11 cellular contexts compared by ENCODE assay signal in the genomic region with DNA sequence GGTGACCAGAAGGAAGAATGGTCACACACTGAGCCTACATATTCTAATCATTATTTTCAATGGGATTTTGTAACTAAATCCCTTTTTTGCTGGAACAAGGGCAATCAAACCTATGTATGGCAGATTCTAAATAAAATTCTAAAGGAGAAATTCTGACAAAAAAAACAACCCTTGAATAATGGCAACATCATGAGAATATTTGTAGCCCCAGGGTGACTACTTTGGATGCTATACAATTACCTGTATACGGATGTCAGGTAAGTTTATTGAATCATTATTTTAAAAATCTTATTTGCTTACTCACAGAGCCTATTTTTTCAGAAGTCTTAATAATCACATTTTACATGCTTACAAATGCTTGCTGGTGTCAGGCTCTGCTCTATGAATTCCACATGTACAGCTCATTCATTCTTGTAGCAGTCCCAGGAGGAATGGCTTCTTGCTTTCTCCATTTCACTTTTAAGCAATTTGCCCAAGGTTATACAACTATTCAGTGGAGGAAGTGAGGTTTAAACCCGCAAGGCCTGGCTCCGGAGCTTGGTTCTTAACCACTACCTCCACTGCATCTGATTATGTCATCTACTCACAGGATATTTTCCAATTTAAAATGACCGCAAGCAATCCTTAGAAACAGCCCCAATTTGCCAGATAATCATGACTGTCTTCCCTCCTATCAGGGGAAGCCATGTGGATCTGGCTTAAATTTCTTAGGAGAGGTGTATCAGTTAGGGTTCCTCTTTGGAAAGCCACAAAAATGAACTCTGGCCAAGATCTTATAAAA. TPM values are rescaled to one million over a fixed set of nuclear protein-coding genes. Genes with fewer than 3 reads are reported as not detected.
DNase-seq lines count a peak whose midpoint lies in the region; ATAC-seq, FAIRE-seq and TF ChIP-seq lines count a peak whose summit lies in the region.
"Had no signal": no experiment of that assay in that cellular context is flagged by ENCODE, and none has a peak within 500 bp of the region (broad histone marks: within the 10 kb centered on the region; RNA-seq: fewer than 3 reads in every experiment).

No MANE protein-coding gene starts in this region.

- H2AFZ ChIP-seq in K562 (ENCODE audit: low read depth, low read length), result no peak overlapping the region

- TF ChIP-seq CTCF in K562 (IDR thresholded peaks at IDR 0.05 in 2 of 3, conservative IDR thresholded peaks at IDR 0.05 in 1 of 3; ENCODE audit: insufficient read depth in 2 of 3, low read depth in 1 of 3, low read length in 3 of 3) (no peak), mesothelial cell of epicardium (IDR thresholded peaks at IDR 0.05; ENCODE audit: unreplicated experiment) (no peak)

- H3K4me3 ChIP-seq in K562, result no peak overlapping the region

- no peak for TF ChIP-seq EP300 in K562 (IDR thresholded peaks at IDR 0.05; ENCODE audit: low read length)

- no peak for TF ChIP-seq RAD21 in K562 (CRISPR knock-in tag; conservative IDR thresholded peaks at IDR 0.05 in 1 of 2, IDR thresholded peaks at IDR 0.05 in 1 of 2)

- CTCF ChIA-PET in K562 (lab: Yijun Ruan, JAX; ENCODE audit: low intra/inter-chr PET ratio), result no interaction called here

- no peaks in the 10 kb centered on the region for H3K27me3 Mint-ChIP-seq in mesothelial cell of epicardium (ENCODE audit: low read depth)
- peaks cover 6% of the 10 kb centered on the region for H3K27me3 Mint-ChIP-seq in activated CD4-positive, alpha-beta T cell treated with anti-CD3 and anti-CD28 coated beads, Interleukin-2, amount 10 ng/mL, durations not matched to agents 24 days and 14 days

- H3K4me1 ChIP-seq in K562 (replicated peaks in 1 of 2; ENCODE audit: control insufficient read depth in 2 of 2, insufficient read depth in 2 of 2, low read length in 2 of 2), result no peaks in the 10 kb centered on the region

- in situ Hi-C loops in K562 (cut with MboI), result loop anchor here (5.0 to 25.0 kb wide), 2 partner anchors 238 to 458 kb away; no protein-coding TSS in a partner anchor

- DNase-seq in CMK (ENCODE audit: low read depth) (peak; percentile 54), NCI-H226 (peak; percentile 94), K562 (ENCODE audit: extremely low read depth in 1 of 4, low spot score in 3 of 4) (no peak), mesothelial cell of epicardium (ENCODE audit: low spot score in 2 of 2, unreplicated experiment in 2 of 2) (no peak)
- no peak for DNase-seq in activated CD4-positive, alpha-beta T cell treated with anti-CD3 and anti-CD28 coated beads, Interleukin-2, amount 10 ng/mL, durations not matched to agents 24 days and 14 days
- no peak for DNase-seq in activated CD4-positive, CD25-positive, alpha-beta regulatory T cell (lab: John Stamatoyannopoulos, UW)
- DNase-seq: activated effector memory CD4-positive, alpha-beta T cell treated with Interleukin-2 at 50 U/mL for 16 hours; endodermal cell had no signal

- POLR2A ChIA-PET in K562 (lab: Yijun Ruan, JAX), result no interaction called here

- ATAC-seq in K562 (no peak), HG02763 (IDR thresholded peaks at IDR 0.05; ENCODE audit: unreplicated experiment) (no peak), GM19467 (IDR thresholded peaks at IDR 0.05; ENCODE audit: unreplicated experiment) (no peak)

- no peaks in the 10 kb centered on the region for H3K9me1 ChIP-seq in K562 (ENCODE audit: control insufficient read depth, insufficient read depth, low read length)

- no peaks in the 10 kb centered on the region; a peak in 1 of 5 replicates for H3K27me3 ChIP-seq in K562 (ENCODE audit: control insufficient read depth in 2 of 2, insufficient read depth in 2 of 2, low read length in 2 of 2)

- H3K9ac ChIP-seq in K562 (ENCODE audit: insufficient read depth in 1 of 2, low read depth in 2 of 2, low read length in 2 of 2), result no peak overlapping the region

- intact Hi-C loops in K562 (cut with micrococcal nuclease), result loop anchor here (10.0 kb wide), 1 partner anchor 385 kb away; no protein-coding TSS in a partner anchor
- intact Hi-C loops in activated CD4-positive, alpha-beta T cell treated with anti-CD3 and anti-CD28 coated beads, Interleukin-2, amount 10 ng/mL, durations not matched to agents 24 days and 14 days (cut with micrococcal nuclease), result loop anchor here (10.0 kb wide), 1 partner anchor 385 kb away; no protein-coding TSS in a partner anchor

- peaks cover 2% of the 10 kb centered on the region for H3K36me3 Mint-ChIP-seq in mesothelial cell of epicardium
- H3K36me3 Mint-ChIP-seq in activated CD4-positive, alpha-beta T cell treated with anti-CD3 and anti-CD28 coated beads, Interleukin-2, amount 10 ng/mL, durations not matched to agents 24 days and 14 days (ENCODE audit: low read depth), result no peaks in the 10 kb centered on the region

- peaks cover 2% of the 10 kb centered on the region for H3K9me3 Mint-ChIP-seq in mesothelial cell of epicardium
- H3K9me3 Mint-ChIP-seq in activated CD4-positive, alpha-beta T cell treated with anti-CD3 and anti-CD28 coated beads, Interleukin-2, amount 10 ng/mL, durations not matched to agents 24 days and 14 days, result no peaks in the 10 kb centered on the region
- H3K9me3 Mint-ChIP-seq: endodermal cell had no signal

- no peak overlapping the region for H3K4me3 Mint-ChIP-seq in mesothelial cell of epicardium
- H3K4me3 Mint-ChIP-seq in activated CD4-positive, alpha-beta T cell treated with anti-CD3 and anti-CD28 coated beads, Interleukin-2, amount 10 ng/mL, durations not matched to agents 24 days and 14 days, result no peak overlapping the region
- H3K4me3 Mint-ChIP-seq: endodermal cell had no signal

- no peak overlapping the region for H3K4me2 ChIP-seq in K562 (ENCODE audit: insufficient read depth, low read length)

- no peaks in the 10 kb centered on the region for H3K36me3 ChIP-seq in K562 (ENCODE audit: control insufficient read depth, insufficient read depth, low read length)

- no peak overlapping the region for H3K27ac ChIP-seq in K562 (ENCODE audit: extremely low read depth, low read depth, low read length)

- WGBS in K562 (ENCODE audit: insufficient coverage, low coverage, missing lambda C conversion rate), result 1% methylated on average over 4 of the region's 4 CpGs

- H3K79me2 ChIP-seq in K562 (ENCODE audit: control insufficient read depth, insufficient read depth, low read length), result no peaks in the 10 kb centered on the region

- H3K9me3 ChIP-seq in K562 (replicated peaks; ENCODE audit: control insufficient read depth, insufficient read depth, low read depth, low read length), result no peaks in the 10 kb centered on the region

- peaks cover 5% of the 10 kb centered on the region for H3K4me1 Mint-ChIP-seq in mesothelial cell of epicardium
- no peaks in the 10 kb centered on the region for H3K4me1 Mint-ChIP-seq in activated CD4-positive, alpha-beta T cell treated with anti-CD3 and anti-CD28 coated beads, Interleukin-2, amount 10 ng/mL, durations not matched to agents 24 days and 14 days

- TF ChIP-seq POLR2A in K562 (conservative IDR thresholded peaks at IDR 0.05), result no peak

- H3K27ac Mint-ChIP-seq in mesothelial cell of epicardium, result peak overlapping the region; percentile 50
- H3K27ac Mint-ChIP-seq in activated CD4-positive, alpha-beta T cell treated with anti-CD3 and anti-CD28 coated beads, Interleukin-2, amount 10 ng/mL, durations not matched to agents 24 days and 14 days, result no peak overlapping the region
- H3K27ac Mint-ChIP-seq: endodermal cell had no signal

- no TSS peak for BruUV-seq in K562 (replicated peaks; lab: Mats Ljungman, UMichigan)

- H4K20me1 ChIP-seq in K562 (replicated peaks; ENCODE audit: control insufficient read depth, insufficient read depth, low read length), result no peaks in the 10 kb centered on the region

- no peak for FAIRE-seq in K562 (lab: Jason Lieb, UNC)
- FAIRE-seq: D721Med had no signal

TF ChIP-seq in K562, 482 proteins besides CTCF, POLR2A, EP300 and RAD21 (continues in another document):
- TF ChIP-seq SRF (CRISPR knock-in tag; IDR thresholded peaks at IDR 0.05), result no peak
- TF ChIP-seq GABPA (tag; conservative IDR thresholded peaks at IDR 0.05; ENCODE audit: low read depth), result peak; percentile 40
- no peak for TF ChIP-seq TEAD2 (tag; IDR thresholded peaks at IDR 0.05)

RNA-seq across cellular contexts. Expression of gene TAPT1, which starts 43.7 kb away (rescaled TPM):
- total RNA-seq in K562 (2011; cell fraction: chromatin; rRNA removed; ENCODE audit: low replicate concordance), result 55.5 and 117 TPM in 2 replicates
- total RNA-seq in K562 (2011; cell fraction: nucleolus; rRNA removed), result 30.7 and 36.2 TPM in 2 replicates
- 54.6 and 84.4 TPM in 2 replicates for total RNA-seq in K562 (2011; cell fraction: nucleoplasm; rRNA removed)
- total RNA-seq in K562 (2014; rRNA removed) (10.2 and 10.3 TPM in 2 replicates), K562 (2014; rRNA removed; fragmentation: Illumina TruSeq; extraction: Trizol) (28.6 and 28.7 TPM in 2 replicates), K562 (2015; rRNA removed; fragmentation: Illumina TruSeq; extraction: Trizol) (19.9 and 22.7 TPM in 2 replicates), K562 (2021) (20.9 and 27.6 TPM in 2 replicates), mesothelial cell of epicardium (38.7 to 42.6 TPM (median 41.2 TPM) in 3 replicates)
- polyA plus RNA-seq in K562 (2011; rRNA removed) (35.0 and 36.7 TPM in 2 replicates), K562 (2014; fragmentation: Illumina TruSeq; extraction: Trizol) (18.5 and 20.7 TPM in 2 replicates), K562 (2014; fragmentation: Nextera tagmentation; extraction: Ambion mirVana) (1 to 10 TPM; 1.6 to 2.7 TPM), K562 (2014; rRNA removed) (15.2 and 16.6 TPM in 2 replicates)
- 9.9 and 17.5 TPM in 2 replicates for polyA plus RNA-seq in K562 (2011; cell fraction: cytosol; rRNA removed)
- 34.8 and 53.3 TPM in 2 replicates for polyA plus RNA-seq in K562 (2011; cell fraction: nucleus; rRNA removed)
- 9.3 and 24.5 TPM in 2 replicates for polyA plus RNA-seq in K562 (2012)
- polyA minus RNA-seq in K562 (2011; rRNA and poly(A)+ RNA removed), result 47.2 and 58.1 TPM in 2 replicates
- polyA minus RNA-seq in K562 (2011; cell fraction: cytosol; rRNA and poly(A)+ RNA removed), result 11.8 and 18.6 TPM in 2 replicates
- 31.8 and 78.0 TPM in 2 replicates for polyA minus RNA-seq in K562 (2011; cell fraction: nucleus; rRNA and poly(A)+ RNA removed)
- total RNA-seq in activated CD4-positive, alpha-beta T cell treated with anti-CD3 and anti-CD28 coated beads, Interleukin-2, amount 10 ng/mL, durations not matched to agents 24 days and 14 days, result 27.2 and 29.3 TPM in 2 replicates

Comparison
In these comparisons a context has a peak if more than half of its experiments do, and no peak if none do; other contexts are left out.
1. DNase-seq: peak in CMK (single experiment) and NCI-H226 (single experiment); none in K562 (0 of 4), mesothelial cell of epicardium (0 of 2), activated CD4-positive, alpha-beta T cell treated with anti-CD3 and anti-CD28 coated beads, Interleukin-2, amount 10 ng/mL, durations not matched to agents 24 days and 14 days (single experiment) and activated CD4-positive, CD25-positive, alpha-beta regulatory T cell (0 of 4).